Comparison of ENCODE assay signal across 17 cellular contexts in the genomic region with DNA sequence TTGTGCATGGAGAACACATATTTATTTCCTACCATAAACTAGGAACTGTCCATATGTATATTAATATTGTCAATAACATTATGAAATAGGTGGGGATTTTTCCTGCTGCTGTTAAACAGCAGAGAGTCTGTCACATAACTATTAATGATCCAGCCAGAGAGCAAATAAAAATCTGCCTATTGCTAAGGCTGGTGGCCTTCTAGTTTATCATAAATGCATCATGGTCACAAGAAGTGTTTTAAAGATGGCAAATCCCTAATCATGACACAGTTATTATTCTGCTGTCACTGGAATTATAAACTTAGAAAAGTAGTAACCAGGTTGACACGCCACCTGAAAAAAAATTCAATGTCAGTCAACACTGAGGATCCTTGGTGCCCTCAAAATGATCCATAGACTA.
DNase-seq lines count a peak whose midpoint lies in the region; ATAC-seq and TF ChIP-seq lines count a peak whose summit lies in the region.
"Had no signal": no experiment of that assay in that cellular context is flagged by ENCODE, and none has a peak within 500 bp of the region (broad histone marks: within the 10 kb centered on the region; RNA-seq: fewer than 3 reads in every experiment).

No MANE protein-coding gene starts in this region.

- H3K4me1 Mint-ChIP-seq in osteocyte (ENCODE audit: unreplicated experiment), result peaks cover 63% of the 10 kb centered on the region

- H3K27me3 ChIP-seq in GM23248 (replicated peaks; ENCODE audit: insufficient read depth) (no peaks in the 10 kb centered on the region), RWPE2 (ENCODE audit: insufficient read depth, poor library complexity, severe bottlenecking) (no peaks in the 10 kb centered on the region), brain microvascular endothelial cell (replicated peaks) (no peaks in the 10 kb centered on the region)
- H3K27me3 ChIP-seq: BLaER1, SJCRH30 had no signal

- H3K9me3 Mint-ChIP-seq in osteocyte (ENCODE audit: unreplicated experiment), result peaks cover 18% of the 10 kb centered on the region

- H3K9me3 ChIP-seq in GM23248 (ENCODE audit: low read depth) (no peaks in the 10 kb centered on the region), RWPE2 (ENCODE audit: severe bottlenecking) (no peaks in the 10 kb centered on the region)
- H3K9me3 ChIP-seq: BLaER1 had no signal

- in situ Hi-C loops in GM23248 (cut with MboI) (no loop called here), brain microvascular endothelial cell (cut with HindIII; ENCODE audit: low pct_ligation_motif_present, low sequenced_read_pairs) (no loop called here)

- peak overlapping the region; percentile 54 for H3K27ac ChIP-seq in GM23248
- H3K27ac ChIP-seq in RWPE2 (ENCODE audit: poor library complexity, severe bottlenecking), result peak overlapping the region; percentile 42
- peak overlapping the region; percentile 93 for H3K27ac ChIP-seq in brain microvascular endothelial cell
- H3K27ac ChIP-seq: BLaER1, SJCRH30 had no signal

- DNase-seq in GM23248, result no peak
- no peak for DNase-seq in RWPE2 (ENCODE audit: low spot score)
- no peak for DNase-seq in brain microvascular endothelial cell
- no peak for DNase-seq in osteocyte (ENCODE audit: extremely low spot score, unreplicated experiment)
- no peak for DNase-seq in GF-D8 (lab: John Stamatoyannopoulos, UW)
- DNase-seq in stimulated activated CD4-positive, alpha-beta T cell treated with anti-CD3 and anti-CD28 coated beads, Interleukin-12 subunit alpha, Interleukin-12 subunit beta, amount 100 ng/mL, for 4 hours, result no peak
- DNase-seq: CD8-positive, alpha-beta T cell; DND-41; GDM1; GOT3; NCI-H1417 treated with DMSO at 0.1 percent for 48 hours; OCI-M1; RPMI8226 had no signal

- peak overlapping the region; percentile 15; the same call in 1 of the 2 replicates for H3K9ac ChIP-seq in GM23248
- H3K9ac ChIP-seq: BLaER1 had no signal

- ATAC-seq in RWPE2 (ENCODE audit: low read depth), result no peak
- ATAC-seq in HG02798 (IDR thresholded peaks at IDR 0.05; ENCODE audit: poor library complexity, unreplicated experiment), result no peak
- no peak for ATAC-seq in GM21737 (IDR thresholded peaks at IDR 0.05; ENCODE audit: unreplicated experiment)
- ATAC-seq: CD8-positive, alpha-beta T cell had no signal

- H3K36me3 ChIP-seq in GM23248 (ENCODE audit: low read depth), result no peaks in the 10 kb centered on the region
- H3K36me3 ChIP-seq in RWPE2 (ENCODE audit: low read depth), result no peaks in the 10 kb centered on the region
- H3K36me3 ChIP-seq in brain microvascular endothelial cell (replicated peaks), result no peaks in the 10 kb centered on the region
- H3K36me3 ChIP-seq: BLaER1, SJCRH30 had no signal

- H3K27ac Mint-ChIP-seq in osteocyte (ENCODE audit: unreplicated experiment), result peak overlapping the region; percentile 95
- H3K27ac Mint-ChIP-seq: CD8-positive, alpha-beta T cell had no signal

- peaks cover 25% of the 10 kb centered on the region for H3F3A ChIP-seq in GM23248 (ENCODE audit: insufficient read depth)

- H3K27me3 Mint-ChIP-seq in osteocyte (ENCODE audit: unreplicated experiment), result no peaks in the 10 kb centered on the region

- H3K4me3 ChIP-seq in GM23248, result no peak overlapping the region
- no peak overlapping the region for H3K4me3 ChIP-seq in RWPE2 (ENCODE audit: severe bottlenecking)
- H3K4me3 ChIP-seq in brain microvascular endothelial cell (ENCODE audit: low read depth, low read length), result no peak overlapping the region
- H3K4me3 ChIP-seq: BLaER1, SJCRH30 had no signal

- H3K4me2 ChIP-seq in GM23248 (ENCODE audit: unreplicated experiment), result peak overlapping the region; percentile 64

- no peak overlapping the region for H3K4me3 Mint-ChIP-seq in osteocyte (ENCODE audit: unreplicated experiment)
- H3K4me3 Mint-ChIP-seq: CD8-positive, alpha-beta T cell had no signal

- no peaks in the 10 kb centered on the region for H4K20me1 ChIP-seq in GM23248 (ENCODE audit: insufficient read depth)
- H4K20me1 ChIP-seq: BLaER1 had no signal

- peak overlapping the region; percentile 5; the same call in 1 of the 2 replicates for H2AFZ ChIP-seq in GM23248

- peaks cover 33% of the 10 kb centered on the region for H3K4me1 ChIP-seq in GM23248 (ENCODE audit: insufficient read depth)
- H3K4me1 ChIP-seq in RWPE2 (ENCODE audit: insufficient read depth, poor library complexity, severe bottlenecking), result peaks cover 28% of the 10 kb centered on the region

- no peaks in the 10 kb centered on the region for H3K79me2 ChIP-seq in GM23248 (ENCODE audit: insufficient read depth)

- TF ChIP-seq CTCF in RWPE2 (IDR thresholded peaks at IDR 0.05; ENCODE audit: poor library complexity, severe bottlenecking) (no peak), brain microvascular endothelial cell (IDR thresholded peaks at IDR 0.05; ENCODE audit: low read depth, low read length, missing control alignments) (no peak), osteocyte (IDR thresholded peaks at IDR 0.05) (no peak)

- no peaks in the 10 kb centered on the region for H3K9me2 ChIP-seq in GM23248 (ENCODE audit: insufficient read depth)

- peaks cover 20% of the 10 kb centered on the region for H3K36me3 Mint-ChIP-seq in osteocyte (ENCODE audit: unreplicated experiment)
- H3K36me3 Mint-ChIP-seq: CD8-positive, alpha-beta T cell had no signal

- WGBS in GM23248 (ENCODE audit: low coverage in 1 of 2, low lambda C conversion rate in 2 of 2, missing lambda C conversion rate in 2 of 2), 2 experiments, result 96 to 100% methylated on average over 1 of the region's 1 CpG

Comparison
In these comparisons a context has a peak if more than half of its experiments do, and no peak if none do; other contexts are left out.
1. H3K27ac ChIP-seq: peak in every context shown above with its lines; median percentile 93 in brain microvascular endothelial cell; 54 in GM23248; 42 in RWPE2.